Comparison of ENCODE assay signal across 10 cellular contexts in the genomic region with DNA sequence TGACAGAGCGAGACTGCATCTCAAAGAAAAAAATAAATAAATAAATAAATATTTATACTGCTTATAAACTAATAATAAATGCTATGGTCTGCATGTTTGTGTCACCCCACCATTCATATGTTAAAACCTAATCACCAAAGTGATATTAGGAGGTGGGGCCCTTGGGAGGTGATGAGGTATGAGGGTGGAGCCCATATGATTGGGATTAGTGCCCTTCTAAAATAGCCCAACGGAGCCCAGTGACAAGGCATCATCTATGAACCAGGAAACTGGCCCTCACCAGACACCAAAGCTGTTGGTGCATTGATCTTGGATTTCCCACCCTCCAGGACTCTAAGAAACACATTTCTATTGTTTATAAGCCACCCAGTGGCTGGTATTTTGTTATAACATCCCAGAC. TPM values are rescaled to one million over a fixed set of nuclear protein-coding genes. Genes with fewer than 3 reads are reported as not detected.
"Had no signal": no experiment of that assay in that cellular context is flagged by ENCODE, and none has a peak within 500 bp of the region (broad histone marks: within the 10 kb centered on the region; RNA-seq: fewer than 3 reads in every experiment).

No MANE protein-coding gene starts in this region.

- H3K9me3 Mint-ChIP-seq: H9, IgD-negative memory B cell had no signal

- H3K4me3 Mint-ChIP-seq: H9 had no signal

- H3K9ac ChIP-seq: GM23248, KMS-11 had no signal

- DNase-seq: GM23248, H9, HCEC 1CT, KBM-7 had no signal

- H2AFZ ChIP-seq: GM23248 had no signal

- H3K4me2 ChIP-seq: KMS-11 had no signal

- FAIRE-seq: H1, H54, HTR-8/SVneo had no signal

- H3K27ac ChIP-seq: GM23248, KMS-11 had no signal

- H3K27me3 Mint-ChIP-seq: IgD-negative memory B cell had no signal

- H3K27ac Mint-ChIP-seq: H9, IgD-negative memory B cell had no signal

- H3K4me3 ChIP-seq: GM23248 had no signal

RNA-seq across cellular contexts. Expression of a gene that starts 26.7 kb away (rescaled TPM):
- total RNA-seq: GM23248, H1, H9, HT-29 had no signal
- polyA plus RNA-seq: GM23248, H1, IgD-negative memory B cell had no signal
